4 cellular contexts compared by ENCODE assay signal in the genomic region with DNA sequence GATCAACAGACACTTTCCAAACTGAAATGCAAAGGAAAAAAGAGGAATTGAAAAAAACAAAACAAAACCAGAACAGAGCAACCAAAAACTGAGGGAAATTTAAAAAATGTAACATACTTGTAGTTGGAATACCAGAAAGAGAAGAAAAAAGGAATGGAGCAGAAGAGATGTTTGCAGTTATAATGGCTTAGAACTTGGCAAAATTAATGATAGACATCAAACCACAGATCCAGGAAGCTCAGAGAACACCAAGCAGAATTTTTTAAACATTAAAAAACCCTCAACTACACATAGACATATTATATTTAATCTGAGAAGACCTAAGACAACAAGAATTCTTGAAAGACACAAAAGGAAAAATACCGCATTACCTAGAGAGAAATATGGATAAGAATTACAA. TPM values are rescaled to one million over a fixed set of nuclear protein-coding genes. Genes with fewer than 3 reads are reported as not detected.
"Had no signal": no experiment of that assay in that cellular context is flagged by ENCODE, and none has a peak within 500 bp of the region (broad histone marks: within the 10 kb centered on the region; RNA-seq: fewer than 3 reads in every experiment).

No MANE protein-coding gene starts in this region.

- ATAC-seq: GM12878 had no signal

- H3K4me3 ChIP-seq: GM12878 had no signal

- DNase-seq: GDM1, GF-D8 had no signal

RNA-seq across cellular contexts. Expression of a gene that starts 46.1 kb away (rescaled TPM):
- total RNA-seq: G401, GM12878 had no signal
- polyA plus RNA-seq: GM12878 had no signal

RNA-seq across cellular contexts. Expression of a gene that starts 52.6 kb away (rescaled TPM):
- total RNA-seq: G401, GM12878 had no signal
- polyA plus RNA-seq: GM12878 had no signal
